In the genomic region with DNA sequence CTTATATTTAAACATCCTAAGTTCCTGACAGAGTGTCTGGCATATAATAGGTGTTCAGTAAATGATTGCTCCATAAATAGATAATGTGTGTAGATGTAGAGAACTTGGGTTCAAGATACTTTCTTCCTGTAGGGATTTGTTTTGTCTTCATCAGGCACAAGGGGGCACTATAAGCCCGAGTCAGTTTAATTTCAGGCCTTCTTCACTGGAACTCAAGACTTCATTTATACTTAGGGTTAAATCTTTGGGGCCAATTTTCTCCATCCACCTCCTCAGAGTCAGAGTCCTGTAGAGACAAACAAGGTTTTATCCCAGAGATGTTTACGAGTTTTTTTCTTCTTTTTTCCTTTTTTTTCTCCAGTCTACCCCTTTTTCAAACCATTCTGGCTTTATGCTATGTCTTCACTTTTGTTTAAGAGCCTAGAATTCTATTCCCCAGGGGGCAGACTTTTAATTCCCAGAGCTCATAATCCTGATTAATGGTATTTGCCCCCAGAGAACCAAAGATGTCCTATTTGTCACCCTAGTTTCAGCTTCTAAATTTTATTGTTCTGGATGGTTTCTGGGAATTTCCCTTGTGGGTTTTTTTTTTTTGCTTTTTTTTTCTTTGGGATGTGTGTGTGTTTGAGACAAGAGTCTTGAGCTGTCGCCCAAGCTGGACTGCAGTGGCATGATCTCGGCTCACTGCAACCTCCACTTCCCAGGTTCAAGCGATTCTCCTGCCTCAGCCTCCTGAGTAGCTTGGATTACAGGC, we compare ENCODE assay signal across 8 cellular contexts.
DNase-seq lines count a peak whose midpoint lies in the region; ATAC-seq and TF ChIP-seq lines count a peak whose summit lies in the region.

No MANE protein-coding gene starts in this region.

- no peak overlapping the region for H3K4me3 ChIP-seq in SU-DHL-6 (ENCODE audit: insufficient read depth, low read length, poor library complexity, severe bottlenecking)
- H3K4me3 ChIP-seq in colonic mucosa, result no peak overlapping the region

- H3K4me1 ChIP-seq in colonic mucosa, result peaks cover 7% of the 10 kb centered on the region

- H3K9me3 ChIP-seq in KOPT-K1 (ENCODE audit: insufficient read depth, low read length, poor library complexity, severe bottlenecking) (no peaks in the 10 kb centered on the region), SU-DHL-6 (ENCODE audit: insufficient read depth, low read length) (no peaks in the 10 kb centered on the region), colonic mucosa (no peaks in the 10 kb centered on the region)

- no peak for ATAC-seq in HG03139 (IDR thresholded peaks at IDR 0.05; ENCODE audit: unreplicated experiment)
- ATAC-seq in GM21423 (IDR thresholded peaks at IDR 0.05; ENCODE audit: unreplicated experiment), result no peak

- H3K27ac ChIP-seq in KOPT-K1 (ENCODE audit: low read depth, low read length, poor library complexity, severe bottlenecking) (peak overlapping the region; percentile 34), SU-DHL-6 (ENCODE audit: low read depth, low read length) (peak overlapping the region; percentile 94), colonic mucosa (no peak overlapping the region)

- H2AFZ ChIP-seq in SU-DHL-6 (ENCODE audit: low read depth, low read length, severe bottlenecking), result peak overlapping the region; percentile 13

- peak; percentile 32 for DNase-seq in NCI-H510A treated with DMSO at 0.1 percent for 48 hours (lab: John Stamatoyannopoulos, UW)
- DNase-seq in NCI-H510A (lab: John Stamatoyannopoulos, UW), result no peak
- DNase-seq in colonic mucosa, result peak; percentile 79
- DNase-seq in myocyte (ENCODE audit: low read depth), result peak; percentile 72

- peaks cover 4% of the 10 kb centered on the region; the same call in 1 of the 2 replicates for H3K79me2 ChIP-seq in SU-DHL-6 (ENCODE audit: insufficient read depth, low read length)

- H3K9ac ChIP-seq in SU-DHL-6 (ENCODE audit: low read length), result 0 out of 2 replicates have a peak overlapping the region, but pooled peaks have one; percentile 0
- no peak overlapping the region for H3K9ac ChIP-seq in colonic mucosa (ENCODE audit: low read depth in 2 of 2, low read length in 2 of 2)

- TF ChIP-seq CTCF in SU-DHL-6 (IDR thresholded peaks at IDR 0.05; ENCODE audit: insufficient read depth, low read length, poor library complexity, severe bottlenecking) (peak; percentile 86), colonic mucosa (IDR thresholded peaks at IDR 0.05) (peak; percentile 75)

- H4K20me1 ChIP-seq in SU-DHL-6 (ENCODE audit: low read depth, low read length), result no peaks in the 10 kb centered on the region

- no peaks in the 10 kb centered on the region for H3K36me3 ChIP-seq in KOPT-K1 (ENCODE audit: insufficient read depth, low read length)
- H3K36me3 ChIP-seq in SU-DHL-6 (ENCODE audit: low read length), result no peaks in the 10 kb centered on the region
- no peaks in the 10 kb centered on the region for H3K36me3 ChIP-seq in colonic mucosa

- peak overlapping the region; percentile 84 for H3K4me2 ChIP-seq in SU-DHL-6 (ENCODE audit: low read depth, low read length, poor library complexity, severe bottlenecking)

- intact Hi-C loops in colonic mucosa (cut with DNase I), result no loop called here

- no peaks in the 10 kb centered on the region for H3K9me2 ChIP-seq in SU-DHL-6 (replicated peaks; ENCODE audit: insufficient read depth, low read length)

- H3F3A ChIP-seq in SU-DHL-6 (ENCODE audit: insufficient read depth), result peaks cover 49% of the 10 kb centered on the region

- H3K27me3 ChIP-seq in SU-DHL-6 (ENCODE audit: low read length) (no peaks in the 10 kb centered on the region), colonic mucosa (no peaks in the 10 kb centered on the region)
